In the genomic region with DNA sequence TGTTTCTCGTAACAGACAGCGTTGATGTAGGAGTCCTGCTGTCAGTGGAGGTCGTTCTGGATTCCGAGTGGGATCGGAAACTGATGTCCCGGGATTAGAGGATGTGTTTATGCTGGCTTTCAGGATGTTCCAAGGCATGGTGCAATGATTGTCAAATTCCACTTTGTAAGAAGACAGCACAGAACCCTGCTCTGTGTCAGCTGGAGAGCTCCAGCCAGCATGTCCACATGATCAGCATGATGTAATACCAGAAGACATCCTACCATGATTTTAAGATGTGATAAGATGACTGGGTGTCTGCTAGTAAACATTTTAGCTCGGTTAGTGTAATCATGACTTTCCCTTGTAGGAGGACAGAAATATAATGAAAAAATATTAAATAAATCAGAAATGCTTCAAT, we compare ENCODE assay signal across 1 cellular context.
TF ChIP-seq lines count a peak whose summit lies in the region.

No MANE protein-coding gene starts in this region.

TF ChIP-seq in K562, 482 proteins besides CTCF, POLR2A, EP300 and RAD21 (continued from another document and continues in another):
- TF ChIP-seq, protein P1, sequence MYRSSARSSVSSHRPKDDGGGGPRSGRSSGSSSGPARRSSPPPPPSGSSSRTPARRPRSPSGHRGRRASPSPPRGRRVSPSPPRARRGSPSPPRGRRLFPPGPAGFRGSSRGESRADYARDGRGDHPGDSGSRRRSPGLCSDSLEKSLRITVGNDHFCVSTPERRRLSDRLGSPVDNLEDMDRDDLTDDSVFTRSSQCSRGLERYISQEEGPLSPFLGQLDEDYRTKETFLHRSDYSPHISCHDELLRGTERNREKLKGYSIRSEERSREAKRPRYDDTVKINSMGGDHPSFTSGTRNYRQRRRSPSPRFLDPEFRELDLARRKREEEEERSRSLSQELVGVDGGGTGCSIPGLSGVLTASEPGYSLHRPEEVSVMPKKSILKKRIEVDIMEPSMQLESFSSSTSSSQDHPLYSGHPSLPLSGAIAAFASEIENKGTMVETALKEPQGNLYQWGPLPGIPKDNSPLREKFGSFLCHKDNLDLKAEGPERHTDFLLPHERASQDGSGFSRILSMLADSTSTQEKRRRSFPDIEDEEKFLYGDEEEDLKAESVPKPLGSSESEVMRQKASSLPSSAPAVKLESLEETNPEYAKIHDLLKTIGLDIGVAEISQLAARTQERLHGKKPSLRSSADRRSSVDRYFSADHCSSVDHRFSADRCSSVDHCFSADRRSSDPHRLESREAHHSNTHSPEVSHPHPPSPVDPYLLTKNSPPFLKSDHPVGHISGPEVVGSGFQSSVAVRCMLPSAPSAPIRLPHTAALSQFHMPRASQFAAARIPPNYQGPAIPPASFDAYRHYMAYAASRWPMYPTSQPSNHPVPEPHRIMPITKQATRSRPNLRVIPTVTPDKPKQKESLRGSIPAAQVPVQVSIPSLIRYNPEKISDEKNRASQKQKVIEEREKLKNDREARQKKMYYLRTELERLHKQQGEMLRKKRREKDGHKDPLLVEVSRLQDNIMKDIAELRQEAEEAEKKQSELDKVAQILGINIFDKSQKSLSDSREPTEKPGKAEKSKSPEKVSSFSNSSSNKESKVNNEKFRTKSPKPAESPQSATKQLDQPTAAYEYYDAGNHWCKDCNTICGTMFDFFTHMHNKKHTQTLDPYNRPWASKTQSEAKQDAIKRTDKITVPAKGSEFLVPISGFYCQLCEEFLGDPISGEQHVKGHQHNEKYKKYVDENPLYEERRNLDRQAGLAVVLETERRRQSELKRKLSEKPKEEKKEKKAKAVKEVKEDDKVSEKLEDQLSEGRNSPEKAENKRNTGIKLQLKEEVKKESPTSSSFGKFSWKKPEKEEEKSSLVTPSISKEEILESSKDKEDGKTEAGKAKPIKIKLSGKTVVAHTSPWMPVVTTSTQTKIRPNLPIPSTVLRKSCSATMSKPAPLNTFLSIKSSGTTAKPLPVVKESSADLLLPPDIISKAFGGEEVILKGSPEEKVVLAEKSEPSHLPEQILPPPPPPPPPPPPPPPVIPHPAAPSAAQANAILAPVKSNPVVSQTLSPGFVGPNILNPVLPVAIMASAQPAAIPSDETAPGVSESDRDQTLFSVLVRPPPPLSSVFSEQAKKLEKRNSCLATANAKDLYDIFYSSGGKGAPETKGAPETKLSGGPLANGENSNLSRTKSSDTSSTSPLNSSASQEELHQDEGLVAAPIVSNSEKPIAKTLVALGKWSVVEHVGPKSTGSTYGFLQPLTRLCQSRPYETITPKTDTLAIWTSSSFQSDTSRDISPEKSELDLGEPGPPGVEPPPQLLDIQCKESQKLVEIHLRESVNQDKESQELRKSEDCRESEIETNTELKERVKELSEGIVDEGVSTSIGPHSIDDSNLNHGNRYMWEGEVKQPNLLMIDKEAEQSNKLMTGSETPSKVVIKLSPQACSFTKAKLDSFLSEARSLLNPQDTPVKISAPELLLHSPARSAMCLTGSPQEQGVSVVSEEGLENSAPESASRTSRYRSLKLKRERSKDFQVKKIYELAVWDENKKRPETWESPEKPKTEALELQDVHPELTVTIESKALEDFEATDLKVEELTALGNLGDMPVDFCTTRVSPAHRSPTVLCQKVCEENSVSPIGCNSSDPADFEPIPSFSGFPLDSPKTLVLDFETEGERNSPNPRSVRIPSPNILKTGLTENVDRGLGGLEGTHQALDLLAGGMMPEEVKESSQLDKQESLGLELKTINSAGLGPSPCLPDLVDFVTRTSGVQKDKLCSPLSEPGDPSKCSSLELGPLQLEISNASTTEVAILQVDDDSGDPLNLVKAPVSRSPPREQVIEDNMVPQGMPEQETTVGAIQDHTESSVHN (IDR thresholded peaks at IDR 0.05; ENCODE audit: borderline replicate concordance in 1 of 2, low read depth in 1 of 2) = peak in 1 of 2 experiments; percentile 78; a peak in 2 of 4 replicates
- TF ChIP-seq, protein P2, sequence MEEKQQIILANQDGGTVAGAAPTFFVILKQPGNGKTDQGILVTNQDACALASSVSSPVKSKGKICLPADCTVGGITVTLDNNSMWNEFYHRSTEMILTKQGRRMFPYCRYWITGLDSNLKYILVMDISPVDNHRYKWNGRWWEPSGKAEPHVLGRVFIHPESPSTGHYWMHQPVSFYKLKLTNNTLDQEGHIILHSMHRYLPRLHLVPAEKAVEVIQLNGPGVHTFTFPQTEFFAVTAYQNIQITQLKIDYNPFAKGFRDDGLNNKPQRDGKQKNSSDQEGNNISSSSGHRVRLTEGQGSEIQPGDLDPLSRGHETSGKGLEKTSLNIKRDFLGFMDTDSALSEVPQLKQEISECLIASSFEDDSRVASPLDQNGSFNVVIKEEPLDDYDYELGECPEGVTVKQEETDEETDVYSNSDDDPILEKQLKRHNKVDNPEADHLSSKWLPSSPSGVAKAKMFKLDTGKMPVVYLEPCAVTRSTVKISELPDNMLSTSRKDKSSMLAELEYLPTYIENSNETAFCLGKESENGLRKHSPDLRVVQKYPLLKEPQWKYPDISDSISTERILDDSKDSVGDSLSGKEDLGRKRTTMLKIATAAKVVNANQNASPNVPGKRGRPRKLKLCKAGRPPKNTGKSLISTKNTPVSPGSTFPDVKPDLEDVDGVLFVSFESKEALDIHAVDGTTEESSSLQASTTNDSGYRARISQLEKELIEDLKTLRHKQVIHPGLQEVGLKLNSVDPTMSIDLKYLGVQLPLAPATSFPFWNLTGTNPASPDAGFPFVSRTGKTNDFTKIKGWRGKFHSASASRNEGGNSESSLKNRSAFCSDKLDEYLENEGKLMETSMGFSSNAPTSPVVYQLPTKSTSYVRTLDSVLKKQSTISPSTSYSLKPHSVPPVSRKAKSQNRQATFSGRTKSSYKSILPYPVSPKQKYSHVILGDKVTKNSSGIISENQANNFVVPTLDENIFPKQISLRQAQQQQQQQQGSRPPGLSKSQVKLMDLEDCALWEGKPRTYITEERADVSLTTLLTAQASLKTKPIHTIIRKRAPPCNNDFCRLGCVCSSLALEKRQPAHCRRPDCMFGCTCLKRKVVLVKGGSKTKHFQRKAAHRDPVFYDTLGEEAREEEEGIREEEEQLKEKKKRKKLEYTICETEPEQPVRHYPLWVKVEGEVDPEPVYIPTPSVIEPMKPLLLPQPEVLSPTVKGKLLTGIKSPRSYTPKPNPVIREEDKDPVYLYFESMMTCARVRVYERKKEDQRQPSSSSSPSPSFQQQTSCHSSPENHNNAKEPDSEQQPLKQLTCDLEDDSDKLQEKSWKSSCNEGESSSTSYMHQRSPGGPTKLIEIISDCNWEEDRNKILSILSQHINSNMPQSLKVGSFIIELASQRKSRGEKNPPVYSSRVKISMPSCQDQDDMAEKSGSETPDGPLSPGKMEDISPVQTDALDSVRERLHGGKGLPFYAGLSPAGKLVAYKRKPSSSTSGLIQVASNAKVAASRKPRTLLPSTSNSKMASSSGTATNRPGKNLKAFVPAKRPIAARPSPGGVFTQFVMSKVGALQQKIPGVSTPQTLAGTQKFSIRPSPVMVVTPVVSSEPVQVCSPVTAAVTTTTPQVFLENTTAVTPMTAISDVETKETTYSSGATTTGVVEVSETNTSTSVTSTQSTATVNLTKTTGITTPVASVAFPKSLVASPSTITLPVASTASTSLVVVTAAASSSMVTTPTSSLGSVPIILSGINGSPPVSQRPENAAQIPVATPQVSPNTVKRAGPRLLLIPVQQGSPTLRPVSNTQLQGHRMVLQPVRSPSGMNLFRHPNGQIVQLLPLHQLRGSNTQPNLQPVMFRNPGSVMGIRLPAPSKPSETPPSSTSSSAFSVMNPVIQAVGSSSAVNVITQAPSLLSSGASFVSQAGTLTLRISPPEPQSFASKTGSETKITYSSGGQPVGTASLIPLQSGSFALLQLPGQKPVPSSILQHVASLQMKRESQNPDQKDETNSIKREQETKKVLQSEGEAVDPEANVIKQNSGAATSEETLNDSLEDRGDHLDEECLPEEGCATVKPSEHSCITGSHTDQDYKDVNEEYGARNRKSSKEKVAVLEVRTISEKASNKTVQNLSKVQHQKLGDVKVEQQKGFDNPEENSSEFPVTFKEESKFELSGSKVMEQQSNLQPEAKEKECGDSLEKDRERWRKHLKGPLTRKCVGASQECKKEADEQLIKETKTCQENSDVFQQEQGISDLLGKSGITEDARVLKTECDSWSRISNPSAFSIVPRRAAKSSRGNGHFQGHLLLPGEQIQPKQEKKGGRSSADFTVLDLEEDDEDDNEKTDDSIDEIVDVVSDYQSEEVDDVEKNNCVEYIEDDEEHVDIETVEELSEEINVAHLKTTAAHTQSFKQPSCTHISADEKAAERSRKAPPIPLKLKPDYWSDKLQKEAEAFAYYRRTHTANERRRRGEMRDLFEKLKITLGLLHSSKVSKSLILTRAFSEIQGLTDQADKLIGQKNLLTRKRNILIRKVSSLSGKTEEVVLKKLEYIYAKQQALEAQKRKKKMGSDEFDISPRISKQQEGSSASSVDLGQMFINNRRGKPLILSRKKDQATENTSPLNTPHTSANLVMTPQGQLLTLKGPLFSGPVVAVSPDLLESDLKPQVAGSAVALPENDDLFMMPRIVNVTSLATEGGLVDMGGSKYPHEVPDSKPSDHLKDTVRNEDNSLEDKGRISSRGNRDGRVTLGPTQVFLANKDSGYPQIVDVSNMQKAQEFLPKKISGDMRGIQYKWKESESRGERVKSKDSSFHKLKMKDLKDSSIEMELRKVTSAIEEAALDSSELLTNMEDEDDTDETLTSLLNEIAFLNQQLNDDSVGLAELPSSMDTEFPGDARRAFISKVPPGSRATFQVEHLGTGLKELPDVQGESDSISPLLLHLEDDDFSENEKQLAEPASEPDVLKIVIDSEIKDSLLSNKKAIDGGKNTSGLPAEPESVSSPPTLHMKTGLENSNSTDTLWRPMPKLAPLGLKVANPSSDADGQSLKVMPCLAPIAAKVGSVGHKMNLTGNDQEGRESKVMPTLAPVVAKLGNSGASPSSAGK (IDR thresholded peaks at IDR 0.05) = peak; percentile 29; the same call in 1 of the 2 replicates
- TF ChIP-seq TRIM24 (IDR thresholded peaks at IDR 0.05) (peak in 1 of 2 experiments; percentile 32; a peak in 1 of 4 replicates), NFXL1 (CRISPR knock-in tag; IDR thresholded peaks at IDR 0.05) (no peak), ADNP (tag; IDR thresholded peaks at IDR 0.05) (no peak), XRCC3 (IDR thresholded peaks at IDR 0.05) (no peak), FOSL1 (tag; conservative IDR thresholded peaks at IDR 0.05) (peak; percentile 38; the same call in 1 of the 2 replicates), L3MBTL2 (IDR thresholded peaks at IDR 0.05) (peak; percentile 58), ATF7 (IDR thresholded peaks at IDR 0.05) (peak; percentile 81), NR2F6 (CRISPR knock-in tag; IDR thresholded peaks at IDR 0.05) (no peak), FOXM1 (IDR thresholded peaks at IDR 0.05; ENCODE audit: low read depth) (no peak), FOXM1 (CRISPR knock-in tag; IDR thresholded peaks at IDR 0.05; ENCODE audit: low read depth) (no peak), ILF3 (IDR thresholded peaks at IDR 0.05; ENCODE audit: borderline replicate concordance) (no peak), ZNF274 (IDR thresholded peaks at IDR 0.05; ENCODE audit: borderline replicate concordance, low read depth, low read length) (no peak), ZFP36 (IDR thresholded peaks at IDR 0.05; ENCODE audit: low read depth, low read length, partially characterized antibody) (no peak), MTA1 (IDR thresholded peaks at IDR 0.05; ENCODE audit: borderline replicate concordance) (no peak)
- TF ChIP-seq, protein P3, sequence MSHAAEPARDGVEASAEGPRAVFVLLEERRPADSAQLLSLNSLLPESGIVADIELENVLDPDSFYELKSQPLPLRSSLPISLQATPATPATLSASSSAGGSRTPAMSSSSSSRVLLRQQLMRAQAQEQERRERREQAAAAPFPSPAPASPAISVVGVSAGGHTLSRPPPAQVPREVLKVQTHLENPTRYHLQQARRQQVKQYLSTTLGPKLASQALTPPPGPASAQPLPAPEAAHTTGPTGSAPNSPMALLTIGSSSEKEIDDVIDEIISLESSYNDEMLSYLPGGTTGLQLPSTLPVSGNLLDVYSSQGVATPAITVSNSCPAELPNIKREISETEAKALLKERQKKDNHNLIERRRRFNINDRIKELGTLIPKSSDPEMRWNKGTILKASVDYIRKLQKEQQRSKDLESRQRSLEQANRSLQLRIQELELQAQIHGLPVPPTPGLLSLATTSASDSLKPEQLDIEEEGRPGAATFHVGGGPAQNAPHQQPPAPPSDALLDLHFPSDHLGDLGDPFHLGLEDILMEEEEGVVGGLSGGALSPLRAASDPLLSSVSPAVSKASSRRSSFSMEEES (CRISPR knock-in tag; IDR thresholded peaks at IDR 0.05) = no peak
- TF ChIP-seq, protein P4, sequence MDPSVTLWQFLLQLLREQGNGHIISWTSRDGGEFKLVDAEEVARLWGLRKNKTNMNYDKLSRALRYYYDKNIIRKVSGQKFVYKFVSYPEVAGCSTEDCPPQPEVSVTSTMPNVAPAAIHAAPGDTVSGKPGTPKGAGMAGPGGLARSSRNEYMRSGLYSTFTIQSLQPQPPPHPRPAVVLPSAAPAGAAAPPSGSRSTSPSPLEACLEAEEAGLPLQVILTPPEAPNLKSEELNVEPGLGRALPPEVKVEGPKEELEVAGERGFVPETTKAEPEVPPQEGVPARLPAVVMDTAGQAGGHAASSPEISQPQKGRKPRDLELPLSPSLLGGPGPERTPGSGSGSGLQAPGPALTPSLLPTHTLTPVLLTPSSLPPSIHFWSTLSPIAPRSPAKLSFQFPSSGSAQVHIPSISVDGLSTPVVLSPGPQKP (CRISPR knock-in tag; IDR thresholded peaks at IDR 0.05) = no peak
- TF ChIP-seq, protein P5, sequence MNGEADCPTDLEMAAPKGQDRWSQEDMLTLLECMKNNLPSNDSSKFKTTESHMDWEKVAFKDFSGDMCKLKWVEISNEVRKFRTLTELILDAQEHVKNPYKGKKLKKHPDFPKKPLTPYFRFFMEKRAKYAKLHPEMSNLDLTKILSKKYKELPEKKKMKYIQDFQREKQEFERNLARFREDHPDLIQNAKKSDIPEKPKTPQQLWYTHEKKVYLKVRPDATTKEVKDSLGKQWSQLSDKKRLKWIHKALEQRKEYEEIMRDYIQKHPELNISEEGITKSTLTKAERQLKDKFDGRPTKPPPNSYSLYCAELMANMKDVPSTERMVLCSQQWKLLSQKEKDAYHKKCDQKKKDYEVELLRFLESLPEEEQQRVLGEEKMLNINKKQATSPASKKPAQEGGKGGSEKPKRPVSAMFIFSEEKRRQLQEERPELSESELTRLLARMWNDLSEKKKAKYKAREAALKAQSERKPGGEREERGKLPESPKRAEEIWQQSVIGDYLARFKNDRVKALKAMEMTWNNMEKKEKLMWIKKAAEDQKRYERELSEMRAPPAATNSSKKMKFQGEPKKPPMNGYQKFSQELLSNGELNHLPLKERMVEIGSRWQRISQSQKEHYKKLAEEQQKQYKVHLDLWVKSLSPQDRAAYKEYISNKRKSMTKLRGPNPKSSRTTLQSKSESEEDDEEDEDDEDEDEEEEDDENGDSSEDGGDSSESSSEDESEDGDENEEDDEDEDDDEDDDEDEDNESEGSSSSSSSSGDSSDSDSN (IDR thresholded peaks at IDR 0.05; ENCODE audit: borderline replicate concordance in 1 of 2, low read depth in 2 of 2, low read length in 2 of 2) = no peak
- TF ChIP-seq, protein P6, sequence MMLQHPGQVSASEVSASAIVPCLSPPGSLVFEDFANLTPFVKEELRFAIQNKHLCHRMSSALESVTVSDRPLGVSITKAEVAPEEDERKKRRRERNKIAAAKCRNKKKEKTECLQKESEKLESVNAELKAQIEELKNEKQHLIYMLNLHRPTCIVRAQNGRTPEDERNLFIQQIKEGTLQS (IDR thresholded peaks at IDR 0.05) = peak; percentile 85
- TF ChIP-seq, protein P6 (CRISPR knock-in tag; conservative IDR thresholded peaks at IDR 0.05) = no peak
- TF ChIP-seq, protein P7, sequence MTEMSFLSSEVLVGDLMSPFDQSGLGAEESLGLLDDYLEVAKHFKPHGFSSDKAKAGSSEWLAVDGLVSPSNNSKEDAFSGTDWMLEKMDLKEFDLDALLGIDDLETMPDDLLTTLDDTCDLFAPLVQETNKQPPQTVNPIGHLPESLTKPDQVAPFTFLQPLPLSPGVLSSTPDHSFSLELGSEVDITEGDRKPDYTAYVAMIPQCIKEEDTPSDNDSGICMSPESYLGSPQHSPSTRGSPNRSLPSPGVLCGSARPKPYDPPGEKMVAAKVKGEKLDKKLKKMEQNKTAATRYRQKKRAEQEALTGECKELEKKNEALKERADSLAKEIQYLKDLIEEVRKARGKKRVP (CRISPR knock-in tag; IDR thresholded peaks at IDR 0.05) = peak; percentile 79; the same call in 1 of the 2 replicates
